In genomic region chr3:150344079-150344478, GRCh38 we compare ENCODE assay signal across 21 cellular contexts.
DNase-seq lines count a peak whose midpoint lies in the region; ATAC-seq, FAIRE-seq and TF ChIP-seq lines count a peak whose summit lies in the region.
"Had no signal": no experiment of that assay in that cellular context is flagged by ENCODE, and none has a peak within 500 bp of the region (broad histone marks: within the 10 kb centered on the region; RNA-seq: fewer than 3 reads in every experiment).

No MANE protein-coding gene starts in this region.

- no peaks in the 10 kb centered on the region for H3K9me3 Mint-ChIP-seq in GM23338
- no peaks in the 10 kb centered on the region for H3K9me3 Mint-ChIP-seq in astrocyte (ENCODE audit: unreplicated experiment)
- peaks cover 3% of the 10 kb centered on the region for H3K9me3 Mint-ChIP-seq in nephron progenitor cell
- H3K9me3 Mint-ChIP-seq: CD14-positive monocyte had no signal

- H3K9me3 ChIP-seq in astrocyte (ENCODE audit: insufficient read depth, low read depth, low read length) (no peaks in the 10 kb centered on the region), gastrocnemius medialis (no peaks in the 10 kb centered on the region), ascending aorta (no peaks in the 10 kb centered on the region), tibial artery (no peaks in the 10 kb centered on the region)

- no peaks in the 10 kb centered on the region for H3K9me2 ChIP-seq in GM23338 (ENCODE audit: insufficient read depth)

- H3K27me3 ChIP-seq in GM23338 (ENCODE audit: insufficient read depth), result no peaks in the 10 kb centered on the region
- H3K27me3 ChIP-seq in astrocyte (ENCODE audit: insufficient read depth, low read length), result no peaks in the 10 kb centered on the region
- H3K27me3 ChIP-seq in gastrocnemius medialis, result peaks cover 0 to 4% (median 0%) of the 10 kb centered on the region in 3 donors
- no peaks in the 10 kb centered on the region for H3K27me3 ChIP-seq in ascending aorta
- no peaks in the 10 kb centered on the region for H3K27me3 ChIP-seq in tibial artery

- H3K27ac Mint-ChIP-seq in GM23338, result no peak overlapping the region
- H3K27ac Mint-ChIP-seq in astrocyte (ENCODE audit: unreplicated experiment), result peak overlapping the region; percentile 75
- peak overlapping the region; percentile 66 for H3K27ac Mint-ChIP-seq in nephron progenitor cell

- H3K79me2 ChIP-seq in GM23338 (replicated peaks; ENCODE audit: insufficient read depth) (no peaks in the 10 kb centered on the region), astrocyte (ENCODE audit: insufficient read depth, low read length) (no peaks in the 10 kb centered on the region)

- DNase-seq in GM23338 (ENCODE audit: low spot score) (no peak), NCI-H146 treated with DMSO at 0.1 percent for 48 hours (lab: John Stamatoyannopoulos, UW; ENCODE audit: unreplicated experiment) (peak; percentile 52), astrocyte (ENCODE audit: low read depth) (no peak), nephron progenitor cell (peak; percentile 16), gastrocnemius medialis (no peak), NCI-H1694 treated with DMSO at 0.1 percent for 48 hours (lab: John Stamatoyannopoulos, UW) (no peak), ascending aorta (ENCODE audit: low spot score in 2 of 2) (no peak), tibial artery (no peak)
- DNase-seq: ACHN, AML-193, DMS153, Karpas-422, NCI-H1105, NCI-H2029 treated with DMSO at 0.1 percent for 48 hours, NCI-H2171 treated with DMSO at 0.1 percent for 48 hours, NCI-H446 treated with DMSO at 0.1 percent for 48 hours, NCI-H748 treated with DMSO at 0.1 percent for 48 hours, OCI-M1 had no signal

- H3K4me2 ChIP-seq in GM23338 (peak overlapping the region; percentile 41; the same call in 1 of the 2 replicates), astrocyte (ENCODE audit: low read length) (no peak overlapping the region)

- peaks cover 4% of the 10 kb centered on the region for H3K27me3 Mint-ChIP-seq in GM23338 (ENCODE audit: insufficient read depth, low read depth, poor library complexity)
- H3K27me3 Mint-ChIP-seq in astrocyte (ENCODE audit: low read depth, unreplicated experiment), result no peaks in the 10 kb centered on the region
- peaks cover 3% of the 10 kb centered on the region for H3K27me3 Mint-ChIP-seq in nephron progenitor cell (ENCODE audit: low read depth, poor library complexity)

- H4K20me1 ChIP-seq in GM23338 (replicated peaks; ENCODE audit: insufficient read depth) (no peaks in the 10 kb centered on the region), astrocyte (ENCODE audit: insufficient read depth, low read length) (no peaks in the 10 kb centered on the region)

- no peak overlapping the region for H3K9ac ChIP-seq in astrocyte (ENCODE audit: low read length)

- H3K36me3 ChIP-seq in GM23338 (ENCODE audit: insufficient read depth) (no peaks in the 10 kb centered on the region), astrocyte (ENCODE audit: insufficient read depth, low read length) (no peaks in the 10 kb centered on the region), gastrocnemius medialis (no peaks in the 10 kb centered on the region), ascending aorta (no peaks in the 10 kb centered on the region), tibial artery (no peaks in the 10 kb centered on the region)

- no peak for FAIRE-seq in astrocyte (lab: Jason Lieb, UNC)
- FAIRE-seq: H1 had no signal

- intact Hi-C loops in gastrocnemius medialis (cut with DNase I; ENCODE audit: low total_unique reads), result loop anchor here (10.0 kb wide), 1 partner anchor 59 kb away; no protein-coding TSS in a partner anchor
- intact Hi-C loops in ascending aorta (cut with DNase I), result no loop called here
- intact Hi-C loops in tibial artery (cut with DNase I; ENCODE audit: low total_unique reads), result loop anchor here (10.0 kb wide), 1 partner anchor 89 kb away; no protein-coding TSS in a partner anchor

- H3K4me3 Mint-ChIP-seq in GM23338 (no peak overlapping the region), astrocyte (ENCODE audit: unreplicated experiment) (no peak overlapping the region), nephron progenitor cell (peak overlapping the region; percentile 1)
- H3K4me3 Mint-ChIP-seq: CD14-positive monocyte had no signal

- H3K4me3 ChIP-seq in GM23338 (no peak overlapping the region), astrocyte (ENCODE audit: insufficient read depth, low read depth, low read length) (no peak overlapping the region), gastrocnemius medialis (no peak overlapping the region), ascending aorta (no peak overlapping the region), tibial artery (no peak overlapping the region)

- no peaks in the 10 kb centered on the region for H3F3A ChIP-seq in GM23338 (replicated peaks; ENCODE audit: low read depth)

- TF ChIP-seq POLR2A in gastrocnemius medialis (IDR thresholded peaks at IDR 0.05), result no peak

- in situ Hi-C loops in gastrocnemius medialis (cut with MboI; ENCODE audit: low sequenced_read_pairs in 4 of 4), result no loop called here

- H3K4me1 Mint-ChIP-seq in GM23338 (peaks cover 47% of the 10 kb centered on the region), astrocyte (ENCODE audit: low read depth, unreplicated experiment) (peaks cover 35% of the 10 kb centered on the region), nephron progenitor cell (peaks cover 73% of the 10 kb centered on the region)

- H3K4me1 ChIP-seq in GM23338 (ENCODE audit: insufficient read depth) (peaks cover 36% of the 10 kb centered on the region), astrocyte (ENCODE audit: insufficient read depth, low read length) (peaks cover 26% of the 10 kb centered on the region), gastrocnemius medialis (peaks cover 13 to 15% of the 10 kb centered on the region in 2 donors), ascending aorta (peaks cover 0 to 14% of the 10 kb centered on the region in 2 donors), tibial artery (peaks cover 0 to 29% (median 23%) of the 10 kb centered on the region in 4 donors)

- H3K27ac ChIP-seq in GM23338 (ENCODE audit: low read depth), result no peak overlapping the region
- H3K27ac ChIP-seq in astrocyte (ENCODE audit: low read depth, low read length), result no peak overlapping the region
- no peak overlapping the region for H3K27ac ChIP-seq in gastrocnemius medialis
- no peak overlapping the region for H3K27ac ChIP-seq in ascending aorta
- H3K27ac ChIP-seq in tibial artery, result no peak overlapping the region

- H3K36me3 Mint-ChIP-seq in GM23338 (ENCODE audit: low read depth) (no peaks in the 10 kb centered on the region), astrocyte (ENCODE audit: low read depth, unreplicated experiment) (no peaks in the 10 kb centered on the region), nephron progenitor cell (ENCODE audit: low read depth) (peaks cover 3% of the 10 kb centered on the region)
- H3K36me3 Mint-ChIP-seq: CD14-positive monocyte had no signal

- H2AFZ ChIP-seq in GM23338, result no peak overlapping the region
- H2AFZ ChIP-seq in astrocyte (ENCODE audit: low read depth, low read length), result no peak overlapping the region

- ATAC-seq in GM23338 (no peak), gastrocnemius medialis (no peak)
- ATAC-seq: SK-N-SH treated with all-trans-retinoic acid at 6 μM for 48 hours had no signal

- TF ChIP-seq CTCF in GM23338 (conservative IDR thresholded peaks at IDR 0.05; ENCODE audit: low read depth in 2 of 2) (no peak), astrocyte (IDR thresholded peaks at IDR 0.05; ENCODE audit: insufficient read depth, low read depth, low read length) (no peak), nephron progenitor cell (IDR thresholded peaks at IDR 0.05) (no peak), gastrocnemius medialis (IDR thresholded peaks at IDR 0.05 in 4 of 5, conservative IDR thresholded peaks at IDR 0.05 in 1 of 5) (no peak), ascending aorta (IDR thresholded peaks at IDR 0.05) (no peak), tibial artery (IDR thresholded peaks at IDR 0.05) (no peak)

TF ChIP-seq in GM23338, 12 proteins besides CTCF, POLR2A, EP300 and RAD21 (continues in another document):
- TF ChIP-seq STAT1 (IDR thresholded peaks at IDR 0.05; ENCODE audit: unreplicated experiment), result no peak
- no peak for TF ChIP-seq ETS1 (IDR thresholded peaks at IDR 0.05)
- no peak for TF ChIP-seq REST (IDR thresholded peaks at IDR 0.05; ENCODE audit: unreplicated experiment)
- TF ChIP-seq NANOG (IDR thresholded peaks at IDR 0.05; ENCODE audit: borderline replicate concordance), result no peak
- no peak for TF ChIP-seq ZNF114 (CRISPR knock-in tag; IDR thresholded peaks at IDR 0.05)

Comparison
In these comparisons a context has a peak if more than half of its experiments do, and no peak if none do; other contexts are left out.
1. DNase-seq: peak in NCI-H146 treated with DMSO at 0.1 percent for 48 hours (single experiment) and nephron progenitor cell (single experiment); none in GM23338 (single experiment), astrocyte (single experiment), gastrocnemius medialis (0 of 2), NCI-H1694 treated with DMSO at 0.1 percent for 48 hours (single experiment), ascending aorta (0 of 2) and tibial artery (0 of 2).